8 cellular contexts compared by ENCODE assay signal in genomic region chr4:107825072-107825789, GRCh38. TPM values are rescaled to one million over a fixed set of nuclear protein-coding genes. Genes with fewer than 3 reads are reported as not detected.
DNase-seq lines count a peak whose midpoint lies in the region; ATAC-seq and TF ChIP-seq lines count a peak whose summit lies in the region.

No MANE protein-coding gene starts in this region.

- no peak for TF ChIP-seq CTCF in activated CD8-positive, alpha-beta T cell treated with anti-CD3 and anti-CD28 coated beads for 36 hours (IDR thresholded peaks at IDR 0.05)
- TF ChIP-seq CTCF in fibroblast of pulmonary artery (IDR thresholded peaks at IDR 0.05; ENCODE audit: low read length, missing control alignments) (no peak), natural killer cell (IDR thresholded peaks at IDR 0.05) (no peak)

- no peaks in the 10 kb centered on the region for H3K9me3 ChIP-seq in HUES64 (ENCODE audit: insufficient read depth, low read depth, low read length)

- ATAC-seq in GM21576 (IDR thresholded peaks at IDR 0.05; ENCODE audit: unreplicated experiment) (peak; percentile 46), natural killer cell (peak; percentile 29 to 43 (median 33))
- ATAC-seq in activated CD8-positive, alpha-beta T cell treated with anti-CD3 and anti-CD28 coated beads for 36 hours = peak; percentile 43

- peak; percentile 72 for DNase-seq in GM03348 (ENCODE audit: low spot score)
- DNase-seq in activated CD8-positive, alpha-beta T cell treated with anti-CD3 and anti-CD28 coated beads for 36 hours = peak; percentile 14
- DNase-seq in fibroblast of pulmonary artery (ENCODE audit: low read depth) = peak; percentile 58
- no peak for DNase-seq in natural killer cell
- no peak for DNase-seq in NCI-H1436 (lab: John Stamatoyannopoulos, UW)
- no peak for DNase-seq in OCI-M2 (lab: John Stamatoyannopoulos, UW; ENCODE audit: unreplicated experiment)

- intact Hi-C loops in activated CD8-positive, alpha-beta T cell treated with anti-CD3 and anti-CD28 coated beads for 36 hours (cut with micrococcal nuclease) = no loop called here
- intact Hi-C loops in natural killer cell (cut with micrococcal nuclease) = no loop called here

- H3K4me3 ChIP-seq in HUES64 (ENCODE audit: low read length) (peak overlapping the region; percentile 61), fibroblast of pulmonary artery (replicated peaks; ENCODE audit: low read depth, low read length) (peak overlapping the region; percentile 91)

- no peaks in the 10 kb centered on the region for H3K9me3 Mint-ChIP-seq in activated CD8-positive, alpha-beta T cell treated with anti-CD3 and anti-CD28 coated beads for 36 hours
- no peaks in the 10 kb centered on the region for H3K9me3 Mint-ChIP-seq in natural killer cell

- POLR2A ChIA-PET in activated CD8-positive, alpha-beta T cell treated with anti-CD3 and anti-CD28 coated beads for 36 hours (lab: Charles Lee) = no interaction called here

- H3K4me1 ChIP-seq in HUES64 (ENCODE audit: insufficient read depth, low read length) = peaks cover 8% of the 10 kb centered on the region; the same call in 1 of the 2 replicates

- under 1% methylated on average over 33 of the region's 39 CpGs for WGBS in HUES64

- CTCF ChIA-PET in activated CD8-positive, alpha-beta T cell treated with anti-CD3 and anti-CD28 coated beads for 36 hours (lab: Charles Lee) = interaction anchor here (1.0 to 1.3 kb wide), 2 partner anchors 67 to 88 kb away, joined by 3 to 4 read pairs; no protein-coding TSS in a partner anchor

- no peaks in the 10 kb centered on the region for H3K36me3 ChIP-seq in HUES64 (ENCODE audit: insufficient read depth, low read length)

- no peaks in the 10 kb centered on the region for H3K36me3 Mint-ChIP-seq in activated CD8-positive, alpha-beta T cell treated with anti-CD3 and anti-CD28 coated beads for 36 hours (ENCODE audit: low read depth)
- no peaks in the 10 kb centered on the region for H3K36me3 Mint-ChIP-seq in natural killer cell

- H3K4me1 Mint-ChIP-seq in activated CD8-positive, alpha-beta T cell treated with anti-CD3 and anti-CD28 coated beads for 36 hours (ENCODE audit: low read depth) = peaks cover 9% of the 10 kb centered on the region
- H3K4me1 Mint-ChIP-seq in natural killer cell = peaks cover 8 to 16% of the 10 kb centered on the region in 2 donors

- H3K27ac Mint-ChIP-seq in activated CD8-positive, alpha-beta T cell treated with anti-CD3 and anti-CD28 coated beads for 36 hours = no peak overlapping the region
- peak overlapping the region in 1 of 2 donors; percentile 80 for H3K27ac Mint-ChIP-seq in natural killer cell

- H3K27ac ChIP-seq in HUES64 (ENCODE audit: low read depth, low read length) = no peak overlapping the region

- peaks cover 47% of the 10 kb centered on the region for H3K27me3 Mint-ChIP-seq in activated CD8-positive, alpha-beta T cell treated with anti-CD3 and anti-CD28 coated beads for 36 hours
- peaks cover 29 to 39% of the 10 kb centered on the region in 2 donors for H3K27me3 Mint-ChIP-seq in natural killer cell (ENCODE audit: low read depth in 2 of 2)

- peaks cover 92% of the 10 kb centered on the region for H3K27me3 ChIP-seq in HUES64 (ENCODE audit: insufficient read depth, low read length)

- peak overlapping the region; percentile 71 for H3K4me3 Mint-ChIP-seq in activated CD8-positive, alpha-beta T cell treated with anti-CD3 and anti-CD28 coated beads for 36 hours
- peak overlapping the region; percentile 85 for H3K4me3 Mint-ChIP-seq in natural killer cell

- H3K9ac ChIP-seq in HUES64 (ENCODE audit: low read depth, low read length) = peak overlapping the region; percentile 32

RNA-seq across cellular contexts. Expression of gene SGMS2, which starts 0.5 kb away (rescaled TPM):
- 1.00 TPM for polyA plus RNA-seq in HUES64 (2013, experiment 1 of 2)
- polyA plus RNA-seq in HUES64 (2013, experiment 2 of 2) = 0.57 TPM
- total RNA-seq in activated CD8-positive, alpha-beta T cell treated with anti-CD3 and anti-CD28 coated beads for 36 hours = under 1 TPM; 0.14 to 0.40 TPM
- under 1 TPM; 0.16 to 0.98 (median 0.54) TPM for total RNA-seq in natural killer cell

Comparison
In these comparisons a context has a peak if more than half of its experiments do, and no peak if none do; other contexts are left out.
1. DNase-seq: peak in GM03348 (single experiment), activated CD8-positive, alpha-beta T cell treated with anti-CD3 and anti-CD28 coated beads for 36 hours (single experiment) and fibroblast of pulmonary artery (single experiment); none in natural killer cell (single experiment), NCI-H1436 (single experiment) and OCI-M2 (single experiment).
2. Peak in every context shown above with its lines, with median percentiles within 50 percentile points of each other: ATAC-seq.